1 cellular context compared by ENCODE assay signal in the genomic region with DNA sequence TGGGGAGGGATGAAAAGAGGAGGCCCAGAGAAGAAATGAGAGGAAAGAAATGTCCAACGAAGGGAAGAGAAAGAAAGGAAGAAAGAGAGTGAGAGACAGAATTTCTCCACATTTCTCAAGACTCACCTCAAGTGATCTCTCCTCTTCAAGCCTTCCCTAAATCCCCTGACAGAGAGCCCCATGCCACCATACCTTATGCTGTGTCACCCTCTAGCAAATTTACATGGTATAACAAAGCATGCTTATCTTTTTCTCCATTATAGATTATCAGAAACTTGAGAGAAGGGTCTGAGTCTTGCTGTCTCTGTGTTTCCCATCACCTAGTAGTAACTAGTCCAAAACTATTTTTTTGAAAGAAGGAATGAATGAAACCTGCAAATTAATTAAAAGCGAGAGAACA.
TF ChIP-seq lines count a peak whose summit lies in the region.

No MANE protein-coding gene starts in this region.

TF ChIP-seq in neural cell, 6 proteins besides CTCF, POLR2A, EP300 and RAD21 (continued from another document):
- TF ChIP-seq, protein P1, sequence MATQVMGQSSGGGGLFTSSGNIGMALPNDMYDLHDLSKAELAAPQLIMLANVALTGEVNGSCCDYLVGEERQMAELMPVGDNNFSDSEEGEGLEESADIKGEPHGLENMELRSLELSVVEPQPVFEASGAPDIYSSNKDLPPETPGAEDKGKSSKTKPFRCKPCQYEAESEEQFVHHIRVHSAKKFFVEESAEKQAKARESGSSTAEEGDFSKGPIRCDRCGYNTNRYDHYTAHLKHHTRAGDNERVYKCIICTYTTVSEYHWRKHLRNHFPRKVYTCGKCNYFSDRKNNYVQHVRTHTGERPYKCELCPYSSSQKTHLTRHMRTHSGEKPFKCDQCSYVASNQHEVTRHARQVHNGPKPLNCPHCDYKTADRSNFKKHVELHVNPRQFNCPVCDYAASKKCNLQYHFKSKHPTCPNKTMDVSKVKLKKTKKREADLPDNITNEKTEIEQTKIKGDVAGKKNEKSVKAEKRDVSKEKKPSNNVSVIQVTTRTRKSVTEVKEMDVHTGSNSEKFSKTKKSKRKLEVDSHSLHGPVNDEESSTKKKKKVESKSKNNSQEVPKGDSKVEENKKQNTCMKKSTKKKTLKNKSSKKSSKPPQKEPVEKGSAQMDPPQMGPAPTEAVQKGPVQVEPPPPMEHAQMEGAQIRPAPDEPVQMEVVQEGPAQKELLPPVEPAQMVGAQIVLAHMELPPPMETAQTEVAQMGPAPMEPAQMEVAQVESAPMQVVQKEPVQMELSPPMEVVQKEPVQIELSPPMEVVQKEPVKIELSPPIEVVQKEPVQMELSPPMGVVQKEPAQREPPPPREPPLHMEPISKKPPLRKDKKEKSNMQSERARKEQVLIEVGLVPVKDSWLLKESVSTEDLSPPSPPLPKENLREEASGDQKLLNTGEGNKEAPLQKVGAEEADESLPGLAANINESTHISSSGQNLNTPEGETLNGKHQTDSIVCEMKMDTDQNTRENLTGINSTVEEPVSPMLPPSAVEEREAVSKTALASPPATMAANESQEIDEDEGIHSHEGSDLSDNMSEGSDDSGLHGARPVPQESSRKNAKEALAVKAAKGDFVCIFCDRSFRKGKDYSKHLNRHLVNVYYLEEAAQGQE (IDR thresholded peaks at IDR 0.05; ENCODE audit: borderline replicate concordance) = no peak
- TF ChIP-seq EZH2 (IDR thresholded peaks at IDR 0.05; ENCODE audit: borderline replicate concordance, insufficient read depth, low read length, poor library complexity, severe bottlenecking) = no peak
